ENCODE assay signal across 8 cellular contexts in genomic region chr3:58059349-58060321, GRCh38. TPM values are rescaled to one million over a fixed set of nuclear protein-coding genes. Genes with fewer than 3 reads are reported as not detected.
A peak's percentile ranks its signal among the peaks of the same experiment; 100 is the strongest.
DNase-seq lines count a peak whose midpoint lies in the region; ATAC-seq and TF ChIP-seq lines count a peak whose summit lies in the region.

No MANE protein-coding gene starts in this region.

- H3K9me2 ChIP-seq in PC-3 (replicated peaks; ENCODE audit: low read length) = no peaks in the 10 kb centered on the region

- H3K36me3 ChIP-seq in Caco-2 (ENCODE audit: control insufficient read depth, insufficient read depth, low read length) = no peaks in the 10 kb centered on the region; the same call in 1 of the 2 replicates
- peaks cover 20% of the 10 kb centered on the region for H3K36me3 ChIP-seq in PC-3 (ENCODE audit: low read depth, low read length)
- H3K36me3 ChIP-seq in esophagus squamous epithelium = no peaks in the 10 kb centered on the region

- 48 to 54% methylated on average over 15 of the region's 15 CpGs for WGBS in esophagus squamous epithelium, 2 donors
- WGBS in lower leg skin, 2 donors = 49 to 57% methylated on average over 15 of the region's 15 CpGs

- H3K79me2 ChIP-seq in PC-3 (ENCODE audit: low read length) = peaks cover 99% of the 10 kb centered on the region

- no peak overlapping the region for H3K9ac ChIP-seq in PC-3 (ENCODE audit: low read length)

- CTCF ChIA-PET in Caco-2 (lab: Charles Lee) (no interaction called here), PC-3 (lab: Charles Lee) (no interaction called here)

- no peak overlapping the region for H3K4me2 ChIP-seq in PC-3 (ENCODE audit: low read length)

- H3F3A ChIP-seq in PC-3 (ENCODE audit: low read length, unreplicated experiment) = peaks cover 6% of the 10 kb centered on the region

- H3K36me3 Mint-ChIP-seq in Caco-2 (ENCODE audit: insufficient read depth, unreplicated experiment) (peaks cover 67% of the 10 kb centered on the region), nephron progenitor cell (ENCODE audit: low read depth) (peaks cover 22% of the 10 kb centered on the region)

- TF ChIP-seq POLR2A in esophagus squamous epithelium (IDR thresholded peaks at IDR 0.05) (no peak), lower leg skin (IDR thresholded peaks at IDR 0.05) (no peak)

- no peak overlapping the region for H2AFZ ChIP-seq in PC-3 (ENCODE audit: low read length)

- H3K27ac ChIP-seq in PC-3 (ENCODE audit: low read length) (peak overlapping the region; percentile 47; the same call in 1 of the 2 replicates), esophagus squamous epithelium (peak overlapping the region; percentile 13 to 83 (median 80))

- H3K4me3 ChIP-seq in Caco-2 (ENCODE audit: low read depth, low read length) (no peak overlapping the region), PC-3 (ENCODE audit: low read length) (no peak overlapping the region), esophagus squamous epithelium (no peak overlapping the region), lower leg skin (ENCODE audit: low read depth, poor library complexity, severe bottlenecking) (no peak overlapping the region)

- POLR2A ChIA-PET in Caco-2 (lab: Charles Lee) = interaction anchor here (0.7 to 1.6 kb wide), 4 partner anchors 9 to 40 kb away, joined by 3 to 17 read pairs (median 6); no protein-coding TSS in a partner anchor
- POLR2A ChIA-PET in PC-3 (lab: Charles Lee; ENCODE audit: unreplicated experiment) = no interaction called here

- H3K27me3 ChIP-seq in Caco-2 (replicated peaks; ENCODE audit: control insufficient read depth, insufficient read depth, low read length) (no peaks in the 10 kb centered on the region), PC-3 (ENCODE audit: low read length) (no peaks in the 10 kb centered on the region), esophagus squamous epithelium (no peaks in the 10 kb centered on the region)

- TF ChIP-seq CTCF in Caco-2 (IDR thresholded peaks at IDR 0.05; ENCODE audit: insufficient read depth in 1 of 2, low read depth in 1 of 2, low read length in 1 of 2, severe bottlenecking in 1 of 2, unreplicated experiment in 1 of 2) = no peak
- no peak for TF ChIP-seq CTCF in PC-3 (conservative IDR thresholded peaks at IDR 0.05; ENCODE audit: low read depth, low read length)
- TF ChIP-seq CTCF in esophagus squamous epithelium (IDR thresholded peaks at IDR 0.05) = no peak
- TF ChIP-seq CTCF in nephron progenitor cell (IDR thresholded peaks at IDR 0.05) = no peak
- no peak for TF ChIP-seq CTCF in lower leg skin (IDR thresholded peaks at IDR 0.05)

- H3K9me3 Mint-ChIP-seq in Caco-2 (ENCODE audit: unreplicated experiment) = no peaks in the 10 kb centered on the region
- H3K9me3 Mint-ChIP-seq in nephron progenitor cell = peaks cover 4% of the 10 kb centered on the region

- intact Hi-C loops in Caco-2 (cut with micrococcal nuclease; ENCODE audit: unreplicated experiment) (loop anchor here (1.0 to 2.0 kb wide), 3 partner anchors 9 to 51 kb away; partner anchors contain the start of gene FLNB), PC-3 (cut with micrococcal nuclease) (no loop called here), esophagus squamous epithelium (cut with DNase I) (no loop called here), lower leg skin (cut with DNase I; ENCODE audit: low total_unique reads) (no loop called here)

- H3K4me3 Mint-ChIP-seq in Caco-2 (ENCODE audit: unreplicated experiment) (peak overlapping the region; percentile 62), nephron progenitor cell (peak overlapping the region; percentile 59)

- H3K27me3 Mint-ChIP-seq in Caco-2 (ENCODE audit: insufficient read depth, unreplicated experiment) (no peaks in the 10 kb centered on the region), nephron progenitor cell (ENCODE audit: low read depth, poor library complexity) (no peaks in the 10 kb centered on the region)

- peaks cover 36% of the 10 kb centered on the region for H3K4me1 Mint-ChIP-seq in Caco-2 (ENCODE audit: low read depth, unreplicated experiment)
- peaks cover 72% of the 10 kb centered on the region for H3K4me1 Mint-ChIP-seq in nephron progenitor cell

- DNase-seq in Caco-2 = peak; percentile 86 to 94
- DNase-seq in PC-3 = no peak
- DNase-seq in esophagus squamous epithelium (lab: John Stamatoyannopoulos, UW) = no peak
- DNase-seq in nephron progenitor cell = peak; percentile 67
- DNase-seq in COLO829 (ENCODE audit: low spot score) = no peak
- no peak for DNase-seq in lower leg skin (ENCODE audit: low spot score in 2 of 2)

- no peaks in the 10 kb centered on the region for H3K9me3 ChIP-seq in Caco-2
- H3K9me3 ChIP-seq in PC-3 (ENCODE audit: low read length) = no peaks in the 10 kb centered on the region
- H3K9me3 ChIP-seq in esophagus squamous epithelium = no peaks in the 10 kb centered on the region

- H3K27ac Mint-ChIP-seq in Caco-2 (ENCODE audit: unreplicated experiment) (peak overlapping the region; percentile 98), nephron progenitor cell (peak overlapping the region; percentile 98)

- peaks cover 54% of the 10 kb centered on the region for H4K20me1 ChIP-seq in PC-3 (ENCODE audit: low read length)

- BruUV-seq in Caco-2 (replicated peaks; lab: Mats Ljungman, UMichigan) = no TSS peak
- no TSS peak for BruUV-seq in PC-3 (replicated peaks; lab: Mats Ljungman, UMichigan)

- H3K4me1 ChIP-seq in Caco-2 (peaks cover 78% of the 10 kb centered on the region), PC-3 (ENCODE audit: insufficient read depth, low read length) (peaks cover 55% of the 10 kb centered on the region), esophagus squamous epithelium (peaks cover 7 to 89% (median 29%) of the 10 kb centered on the region in 3 donors)

- ATAC-seq in PC-3 (peak; percentile 28), HG03520 (IDR thresholded peaks at IDR 0.05; ENCODE audit: unreplicated experiment) (no peak), GM21360 (IDR thresholded peaks at IDR 0.05; ENCODE audit: unreplicated experiment) (no peak)

RNA-seq across cellular contexts. Expression of gene FLNB, which starts 51.4 kb away (rescaled TPM):
- total RNA-seq in Caco-2 (2022) (315 and 331 TPM in 2 replicates), PC-3 (2014; rRNA removed) (505 and 546 TPM in 2 replicates), esophagus squamous epithelium (10 to 100 TPM; 65.4 to 77.0 (median 71.5) TPM), lower leg skin (100 to 1,000 TPM; 108 to 155 (median 128) TPM)

Comparison
In these comparisons a context has a peak if more than half of its experiments do, and no peak if none do; other contexts are left out.
1. DNase-seq: peak in Caco-2 (2 of 2) and nephron progenitor cell (single experiment); none in PC-3 (single experiment), esophagus squamous epithelium (single experiment), COLO829 (single experiment) and lower leg skin (0 of 2).